ENCODE assay signal across 11 cellular contexts in genomic region chr10:6211341-6212265, GRCh38. TPM values are rescaled to one million over a fixed set of nuclear protein-coding genes. Genes with fewer than 3 reads are reported as not detected.
A peak's percentile ranks its signal among the peaks of the same experiment; 100 is the strongest.
DNase-seq lines count a peak whose midpoint lies in the region; ATAC-seq and TF ChIP-seq lines count a peak whose summit lies in the region.
"Had no signal": no experiment of that assay in that cellular context is flagged by ENCODE, and none has a peak within 500 bp of the region (broad histone marks: within the 10 kb centered on the region; RNA-seq: fewer than 3 reads in every experiment).

No MANE protein-coding gene starts in this region.

- peak overlapping the region; percentile 96 for H3K27ac ChIP-seq in cardiac muscle cell

- peaks cover 27% of the 10 kb centered on the region for H3K36me3 ChIP-seq in cardiac muscle cell

- no peaks in the 10 kb centered on the region for H3K9me3 ChIP-seq in cardiac muscle cell (ENCODE audit: low read depth)

- no peak overlapping the region for H3K4me3 ChIP-seq in AG10803 (ENCODE audit: low read length)
- H3K4me3 ChIP-seq in cardiac muscle cell = no peak overlapping the region

- TF ChIP-seq CTCF in AG10803 (conservative IDR thresholded peaks at IDR 0.05; ENCODE audit: low read length) (no peak), cardiac muscle cell (IDR thresholded peaks at IDR 0.05; ENCODE audit: low read depth, low read length) (no peak)

- peaks cover 33% of the 10 kb centered on the region for H3K4me1 ChIP-seq in cardiac muscle cell (ENCODE audit: low read depth)

- ATAC-seq in HG03342 (IDR thresholded peaks at IDR 0.05; ENCODE audit: unreplicated experiment) (no peak), HG03196 (IDR thresholded peaks at IDR 0.05; ENCODE audit: unreplicated experiment) (no peak)
- no peak for ATAC-seq in stimulated activated naive CD8-positive, alpha-beta T cell treated with anti-CD3 and anti-CD28 coated beads, Interleukin-15, Interleukin-2, amounts not matched to agents 100 U/mL and 50 U/mL, for 24 hours
- ATAC-seq: CD8-positive, alpha-beta T cell had no signal

- DNase-seq in AG10803 (ENCODE audit: low read depth) (peak; percentile 73), amniotic epithelial cell (ENCODE audit: low read depth) (peak; percentile 81), cardiac muscle cell (ENCODE audit: low read depth in 1 of 2, low spot score in 1 of 2) (peak; percentile 54 to 76), occipital lobe (lab: John Stamatoyannopoulos, UW) (peak; percentile 81), NOMO-1 treated with DMSO at 0.1 percent for 48 hours (lab: John Stamatoyannopoulos, UW; ENCODE audit: unreplicated experiment) (no peak)
- DNase-seq in stimulated activated naive CD8-positive, alpha-beta T cell treated with anti-CD3 and anti-CD28 coated beads, Interleukin-15, Interleukin-2, amounts not matched to agents 100 U/mL and 50 U/mL, for 24 hours = no peak
- DNase-seq: activated naive CD8-positive, alpha-beta T cell treated with anti-CD3 and anti-CD28 coated beads, Interleukin-2, amount 10 ng/mL, durations not matched to agents 7 days and 5 days; CD8-positive, alpha-beta T cell; NCI-H2029 had no signal

- no peaks in the 10 kb centered on the region for H3K27me3 ChIP-seq in cardiac muscle cell

RNA-seq across cellular contexts. Expression of gene PFKFB3, which starts 8.9 kb away (rescaled TPM):
- total RNA-seq in cardiac muscle cell (47.6 and 55.8 TPM in 2 replicates), occipital lobe (21.4 TPM)
- polyA plus RNA-seq in cardiac muscle cell = 37.1 and 47.6 TPM in 2 replicates

Comparison
In these comparisons a context has a peak if more than half of its experiments do, and no peak if none do; other contexts are left out.
1. DNase-seq: peak in AG10803 (single experiment), amniotic epithelial cell (single experiment), cardiac muscle cell (2 of 2) and occipital lobe (single experiment); none in stimulated activated naive CD8-positive, alpha-beta T cell treated with anti-CD3 and anti-CD28 coated beads, Interleukin-15, Interleukin-2, amounts not matched to agents 100 U/mL and 50 U/mL, for 24 hours (single experiment) and NOMO-1 treated with DMSO at 0.1 percent for 48 hours (single experiment).